Comparison of ENCODE assay signal across 9 cellular contexts in genomic region chr1:55609630-55610029, GRCh38.
"Had no signal": no experiment of that assay in that cellular context is flagged by ENCODE, and none has a peak within 500 bp of the region (broad histone marks: within the 10 kb centered on the region; RNA-seq: fewer than 3 reads in every experiment).

No MANE protein-coding gene starts in this region.

- H3K4me1 ChIP-seq: HAP-1 had no signal

- DNase-seq: GOT3, H7, HFFc6, KBM-7 had no signal

- ATAC-seq: HCT116 had no signal

- H3K27ac Mint-ChIP-seq: HFFc6, IgD-negative memory B cell had no signal

- H3K4me1 Mint-ChIP-seq: IgD-negative memory B cell had no signal

- H3K4me3 ChIP-seq: HAP-1 had no signal

- H3K9ac ChIP-seq: KMS-11 had no signal

- FAIRE-seq: HTR-8/SVneo had no signal

- H3K4me3 Mint-ChIP-seq: HFFc6, IgD-negative memory B cell had no signal

- H3K36me3 ChIP-seq: HAP-1 had no signal

- H3K27ac ChIP-seq: KMS-11 had no signal

- H3K36me3 Mint-ChIP-seq: IgD-negative memory B cell had no signal

- H3K9me3 ChIP-seq: HAP-1 had no signal

- H3K4me2 ChIP-seq: KMS-11 had no signal
